In the genomic region with DNA sequence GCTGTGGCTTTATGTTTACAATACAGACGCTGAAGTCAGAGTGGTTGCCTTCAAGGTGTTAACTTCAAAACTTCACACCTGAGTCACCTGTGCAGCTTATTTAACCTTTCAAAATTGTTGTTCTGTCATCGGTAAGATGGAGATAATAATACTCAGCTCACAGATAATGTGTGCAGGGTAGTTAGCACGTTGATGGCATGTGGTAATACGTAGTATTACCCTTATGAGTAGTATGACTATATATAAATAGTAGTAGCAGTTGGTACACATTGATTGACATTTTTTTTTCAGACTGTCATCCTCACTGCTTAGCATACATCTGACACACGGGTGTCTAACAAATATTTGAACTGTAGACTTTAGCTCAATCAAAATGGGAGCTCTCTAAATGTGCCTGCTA, we compare ENCODE assay signal across 3 cellular contexts.
TF ChIP-seq lines count a peak whose summit lies in the region.

No MANE protein-coding gene starts in this region.

TF ChIP-seq in GM23338, 12 proteins besides CTCF, POLR2A, EP300 and RAD21 (continues in another document):
- TF ChIP-seq, protein P1, sequence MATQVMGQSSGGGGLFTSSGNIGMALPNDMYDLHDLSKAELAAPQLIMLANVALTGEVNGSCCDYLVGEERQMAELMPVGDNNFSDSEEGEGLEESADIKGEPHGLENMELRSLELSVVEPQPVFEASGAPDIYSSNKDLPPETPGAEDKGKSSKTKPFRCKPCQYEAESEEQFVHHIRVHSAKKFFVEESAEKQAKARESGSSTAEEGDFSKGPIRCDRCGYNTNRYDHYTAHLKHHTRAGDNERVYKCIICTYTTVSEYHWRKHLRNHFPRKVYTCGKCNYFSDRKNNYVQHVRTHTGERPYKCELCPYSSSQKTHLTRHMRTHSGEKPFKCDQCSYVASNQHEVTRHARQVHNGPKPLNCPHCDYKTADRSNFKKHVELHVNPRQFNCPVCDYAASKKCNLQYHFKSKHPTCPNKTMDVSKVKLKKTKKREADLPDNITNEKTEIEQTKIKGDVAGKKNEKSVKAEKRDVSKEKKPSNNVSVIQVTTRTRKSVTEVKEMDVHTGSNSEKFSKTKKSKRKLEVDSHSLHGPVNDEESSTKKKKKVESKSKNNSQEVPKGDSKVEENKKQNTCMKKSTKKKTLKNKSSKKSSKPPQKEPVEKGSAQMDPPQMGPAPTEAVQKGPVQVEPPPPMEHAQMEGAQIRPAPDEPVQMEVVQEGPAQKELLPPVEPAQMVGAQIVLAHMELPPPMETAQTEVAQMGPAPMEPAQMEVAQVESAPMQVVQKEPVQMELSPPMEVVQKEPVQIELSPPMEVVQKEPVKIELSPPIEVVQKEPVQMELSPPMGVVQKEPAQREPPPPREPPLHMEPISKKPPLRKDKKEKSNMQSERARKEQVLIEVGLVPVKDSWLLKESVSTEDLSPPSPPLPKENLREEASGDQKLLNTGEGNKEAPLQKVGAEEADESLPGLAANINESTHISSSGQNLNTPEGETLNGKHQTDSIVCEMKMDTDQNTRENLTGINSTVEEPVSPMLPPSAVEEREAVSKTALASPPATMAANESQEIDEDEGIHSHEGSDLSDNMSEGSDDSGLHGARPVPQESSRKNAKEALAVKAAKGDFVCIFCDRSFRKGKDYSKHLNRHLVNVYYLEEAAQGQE (IDR thresholded peaks at IDR 0.05; ENCODE audit: unreplicated experiment) = no peak

TF ChIP-seq in K562, 482 proteins besides CTCF, POLR2A, EP300 and RAD21:
- TF ChIP-seq, protein P2, sequence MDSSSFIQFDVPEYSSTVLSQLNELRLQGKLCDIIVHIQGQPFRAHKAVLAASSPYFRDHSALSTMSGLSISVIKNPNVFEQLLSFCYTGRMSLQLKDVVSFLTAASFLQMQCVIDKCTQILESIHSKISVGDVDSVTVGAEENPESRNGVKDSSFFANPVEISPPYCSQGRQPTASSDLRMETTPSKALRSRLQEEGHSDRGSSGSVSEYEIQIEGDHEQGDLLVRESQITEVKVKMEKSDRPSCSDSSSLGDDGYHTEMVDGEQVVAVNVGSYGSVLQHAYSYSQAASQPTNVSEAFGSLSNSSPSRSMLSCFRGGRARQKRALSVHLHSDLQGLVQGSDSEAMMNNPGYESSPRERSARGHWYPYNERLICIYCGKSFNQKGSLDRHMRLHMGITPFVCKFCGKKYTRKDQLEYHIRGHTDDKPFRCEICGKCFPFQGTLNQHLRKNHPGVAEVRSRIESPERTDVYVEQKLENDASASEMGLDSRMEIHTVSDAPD (CRISPR knock-in tag; IDR thresholded peaks at IDR 0.05) = no peak
- TF ChIP-seq, protein P3, sequence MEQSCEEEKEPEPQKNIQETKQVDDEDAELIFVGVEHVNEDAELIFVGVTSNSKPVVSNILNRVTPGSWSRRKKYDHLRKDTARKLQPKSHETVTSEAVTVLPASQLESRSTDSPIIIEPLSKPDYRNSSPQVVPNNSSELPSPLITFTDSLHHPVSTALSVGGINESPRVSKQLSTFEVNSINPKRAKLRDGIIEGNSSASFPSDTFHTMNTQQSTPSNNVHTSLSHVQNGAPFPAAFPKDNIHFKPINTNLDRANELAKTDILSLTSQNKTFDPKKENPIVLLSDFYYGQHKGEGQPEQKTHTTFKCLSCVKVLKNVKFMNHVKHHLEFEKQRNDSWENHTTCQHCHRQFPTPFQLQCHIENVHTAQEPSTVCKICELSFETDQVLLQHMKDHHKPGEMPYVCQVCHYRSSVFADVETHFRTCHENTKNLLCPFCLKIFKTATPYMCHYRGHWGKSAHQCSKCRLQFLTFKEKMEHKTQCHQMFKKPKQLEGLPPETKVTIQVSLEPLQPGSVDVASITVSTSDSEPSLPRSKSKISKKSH (CRISPR knock-in tag; IDR thresholded peaks at IDR 0.05) = no peak
- TF ChIP-seq RBFOX2 (IDR thresholded peaks at IDR 0.05; ENCODE audit: low read depth, low read length) = 0 out of 2 replicates have a peak, but pooled peaks have one; percentile 11
- no peak for TF ChIP-seq FOXJ3 (CRISPR knock-in tag; IDR thresholded peaks at IDR 0.05)

TF ChIP-seq in neural cell, 6 proteins besides CTCF, POLR2A, EP300 and RAD21:
- TF ChIP-seq POLR2AphosphoS5 (IDR thresholded peaks at IDR 0.05) = peak; percentile 44
- no peak for TF ChIP-seq SMC3 (conservative IDR thresholded peaks at IDR 0.05; ENCODE audit: poor library complexity)
- TF ChIP-seq TAF1 (IDR thresholded peaks at IDR 0.05; ENCODE audit: low read depth) = no peak
